In genomic region chr1:197776348-197777082, GRCh38 we compare ENCODE assay signal across 8 cellular contexts. TPM values are rescaled to one million over a fixed set of nuclear protein-coding genes. Genes with fewer than 3 reads are reported as not detected.
DNase-seq lines count a peak whose midpoint lies in the region; ATAC-seq and TF ChIP-seq lines count a peak whose summit lies in the region.

No MANE protein-coding gene starts in this region.

- H3K27ac Mint-ChIP-seq in mesothelial cell of epicardium (peak overlapping the region; percentile 93), type B pancreatic cell (peak overlapping the region; percentile 96)

- H3K4me3 Mint-ChIP-seq in mesothelial cell of epicardium = peak overlapping the region; percentile 75
- peak overlapping the region; percentile 97 for H3K4me3 Mint-ChIP-seq in type B pancreatic cell

- H3K27me3 ChIP-seq in adipocyte (replicated peaks; ENCODE audit: control insufficient read depth, insufficient read depth, low read length) = no peaks in the 10 kb centered on the region

- no peak for TF ChIP-seq CTCF in mesothelial cell of epicardium (IDR thresholded peaks at IDR 0.05; ENCODE audit: unreplicated experiment)
- no peak for TF ChIP-seq CTCF in type B pancreatic cell (conservative IDR thresholded peaks at IDR 0.05)

- H3K36me3 Mint-ChIP-seq in mesothelial cell of epicardium (peaks cover 4% of the 10 kb centered on the region), type B pancreatic cell (no peaks in the 10 kb centered on the region)

- peaks cover 32% of the 10 kb centered on the region for H3K4me1 ChIP-seq in adipocyte (ENCODE audit: control insufficient read depth, insufficient read depth, low read length)

- DNase-seq in EH (ENCODE audit: low read depth) = peak; percentile 86
- DNase-seq in NAMALWA (ENCODE audit: low spot score) = peak; percentile 19
- peak; percentile 60 for DNase-seq in adipocyte (ENCODE audit: low read depth)
- DNase-seq in mesothelial cell of epicardium (ENCODE audit: low spot score in 2 of 2, unreplicated experiment in 2 of 2) = no peak
- no peak for DNase-seq in type B pancreatic cell (ENCODE audit: extremely low spot score, unreplicated experiment)
- DNase-seq in germinal center (ENCODE audit: low spot score) = no peak
- DNase-seq in globus pallidus (ENCODE audit: low spot score) = no peak

- H3K9me3 ChIP-seq in adipocyte (ENCODE audit: control insufficient read depth, low read length) = no peaks in the 10 kb centered on the region

- no peaks in the 10 kb centered on the region for H3K36me3 ChIP-seq in adipocyte (ENCODE audit: control insufficient read depth, insufficient read depth, low read length, severe bottlenecking)

- ATAC-seq in GM21723 (IDR thresholded peaks at IDR 0.05; ENCODE audit: unreplicated experiment) = peak; percentile 44

- H3K27me3 Mint-ChIP-seq in mesothelial cell of epicardium (ENCODE audit: low read depth) (no peaks in the 10 kb centered on the region), type B pancreatic cell (peaks cover 3% of the 10 kb centered on the region)

- H3K4me3 ChIP-seq in adipocyte (ENCODE audit: low read length) = no peak overlapping the region

- no peak overlapping the region for H3K9ac ChIP-seq in adipocyte (ENCODE audit: low read length)

- H3K9me3 Mint-ChIP-seq in mesothelial cell of epicardium (peaks cover 9% of the 10 kb centered on the region), type B pancreatic cell (no peaks in the 10 kb centered on the region)

- H3K4me1 Mint-ChIP-seq in mesothelial cell of epicardium (peaks cover 38% of the 10 kb centered on the region), type B pancreatic cell (ENCODE audit: unreplicated experiment) (peaks cover 18% of the 10 kb centered on the region)

RNA-seq across cellular contexts. Expression of gene DENND1B, which starts 1.2 kb away (rescaled TPM):
- 23.1 to 27.9 TPM (median 27.9 TPM) in 3 replicates for total RNA-seq in mesothelial cell of epicardium
- 8.7 and 8.8 TPM in 2 replicates for total RNA-seq in type B pancreatic cell (ENCODE audit: low replicate concordance)

Comparison
In these comparisons a context has a peak if more than half of its experiments do, and no peak if none do; other contexts are left out.
1. DNase-seq: peak in EH (single experiment), NAMALWA (single experiment) and adipocyte (single experiment); none in mesothelial cell of epicardium (0 of 2), type B pancreatic cell (single experiment), germinal center (single experiment) and globus pallidus (single experiment).